ENCODE assay signal across 1 cellular context in genomic region chr2:205868773-205869333, GRCh38.
TF ChIP-seq lines count a peak whose summit lies in the region.

No MANE protein-coding gene starts in this region.

TF ChIP-seq in GM12878, 131 proteins besides CTCF, POLR2A, EP300 and RAD21 (continued from another document):
- TF ChIP-seq E2F8 (IDR thresholded peaks at IDR 0.05; ENCODE audit: low read depth, partially characterized antibody) (no peak), ZBTB11 (CRISPR knock-in tag; IDR thresholded peaks at IDR 0.05) (no peak), YBX1 (IDR thresholded peaks at IDR 0.05) (no peak), GABPA (IDR thresholded peaks at IDR 0.05; ENCODE audit: low read depth) (no peak), NRF1 (conservative IDR thresholded peaks at IDR 0.05; ENCODE audit: low read depth, low read length) (no peak), BCL3 (IDR thresholded peaks at IDR 0.05; ENCODE audit: borderline replicate concordance, insufficient read depth, low read depth, low read length, poor library complexity, severe bottlenecking) (no peak), ZNF24 (IDR thresholded peaks at IDR 0.05) (no peak), FOS (IDR thresholded peaks at IDR 0.05; ENCODE audit: borderline replicate concordance, extremely low read depth, insufficient read length) (no peak), MYB (IDR thresholded peaks at IDR 0.05; ENCODE audit: borderline replicate concordance, low read depth, low read length) (no peak), ZNF384 (IDR thresholded peaks at IDR 0.05; ENCODE audit: borderline replicate concordance, low read depth, low read length) (no peak), FOXM1 (IDR thresholded peaks at IDR 0.05; ENCODE audit: low read depth, low read length) (no peak), ZNF592 (IDR thresholded peaks at IDR 0.05) (no peak), EED (IDR thresholded peaks at IDR 0.05; ENCODE audit: low read depth) (no peak), PAX8 (IDR thresholded peaks at IDR 0.05) (no peak), EZH2 (IDR thresholded peaks at IDR 0.05; ENCODE audit: borderline replicate concordance, control insufficient read depth, low read depth, low read length) (no peak)
